Comparison of ENCODE assay signal across 20 cellular contexts in the genomic region with DNA sequence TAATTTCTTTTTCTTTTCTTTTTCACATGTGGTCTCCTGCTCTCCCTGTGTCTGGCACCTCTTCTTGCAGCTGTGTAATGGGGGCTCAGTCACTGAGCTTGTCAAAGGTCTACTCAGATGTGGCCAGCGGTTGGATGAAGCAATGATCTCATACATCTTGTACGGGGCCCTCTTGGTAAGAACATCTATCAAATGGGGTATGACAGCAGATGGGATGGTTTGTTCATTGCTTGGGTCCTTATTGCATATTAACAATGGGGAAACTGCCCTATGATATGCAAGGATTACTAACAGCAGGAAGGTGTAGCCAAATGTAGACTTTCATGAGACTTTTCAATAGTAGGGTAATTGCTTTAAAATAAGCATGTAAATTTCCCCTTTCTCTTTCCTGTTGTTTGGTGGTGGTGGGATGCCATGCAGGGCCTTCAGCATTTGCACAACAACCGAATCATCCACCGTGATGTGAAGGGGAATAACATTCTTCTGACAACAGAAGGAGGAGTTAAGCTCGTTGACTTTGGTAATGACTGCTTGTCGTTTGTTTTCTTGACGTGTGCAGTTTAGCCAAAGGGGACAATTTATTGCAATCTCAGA. TPM values are rescaled to one million over a fixed set of nuclear protein-coding genes. Genes with fewer than 3 reads are reported as not detected.
DNase-seq lines count a peak whose midpoint lies in the region; ATAC-seq, FAIRE-seq and TF ChIP-seq lines count a peak whose summit lies in the region.
"Had no signal": no experiment of that assay in that cellular context is flagged by ENCODE, and none has a peak within 500 bp of the region (broad histone marks: within the 10 kb centered on the region; RNA-seq: fewer than 3 reads in every experiment).

No MANE protein-coding gene starts in this region.

- no peaks in the 10 kb centered on the region for H3K23me2 ChIP-seq in H9 (ENCODE audit: insufficient read length, low read depth, low read length, poor library complexity, severe bottlenecking)

- H3K27ac Mint-ChIP-seq in H9 = peak overlapping the region; percentile 95 to 98 (median 98)
- H3K27ac Mint-ChIP-seq: activated T-helper 17 cell treated with anti-CD3 and anti-CD28 coated beads, Interleukin-2, amount 50 U/mL, for 72 hours; CD4-positive, alpha-beta T cell had no signal

- no peaks in the 10 kb centered on the region for H4K20me1 ChIP-seq in H9 (ENCODE audit: control insufficient read depth, insufficient read depth, insufficient read length)

- H4K5ac ChIP-seq in H9 (ENCODE audit: insufficient read length, low read depth, low read length) = no peak overlapping the region

- H3K36me3 Mint-ChIP-seq in H9 (ENCODE audit: insufficient read depth in 1 of 3, low read depth in 3 of 3) = peaks cover 3 to 16% (median 3%) of the 10 kb centered on the region in 3 experiments; a peak in 5 of 7 replicates

- no peak for TF ChIP-seq CTCF in H9 (conservative IDR thresholded peaks at IDR 0.05)

- H3K4me3 Mint-ChIP-seq in H9 = peak overlapping the region in 1 of 2 experiments; percentile 72; a peak in 3 of 5 replicates
- H3K4me3 Mint-ChIP-seq: activated T-helper 17 cell treated with anti-CD3 and anti-CD28 coated beads, Interleukin-2, amount 50 U/mL, for 72 hours; CD4-positive, alpha-beta T cell had no signal

- no peak overlapping the region for H3K18ac ChIP-seq in H9 (ENCODE audit: insufficient read length, low read depth, low read length)

- peak; percentile 97 for FAIRE-seq in G401.6 (lab: Jason Lieb, UNC)

- no peak for ATAC-seq in GM18909 (IDR thresholded peaks at IDR 0.05; ENCODE audit: poor library complexity, unreplicated experiment)
- ATAC-seq: activated T-helper 17 cell treated with anti-CD3 and anti-CD28 coated beads, Interleukin-2, amount 50 U/mL, for 72 hours; left ventricle myocardium superior; sciatic nerve had no signal

- no peak overlapping the region for H2AFZ ChIP-seq in H9 (ENCODE audit: low read length)

- peaks cover 59 to 72% of the 10 kb centered on the region in 2 experiments for H3K4me1 Mint-ChIP-seq in H9
- H3K4me1 Mint-ChIP-seq: activated T-helper 17 cell treated with anti-CD3 and anti-CD28 coated beads, Interleukin-2, amount 50 U/mL, for 72 hours had no signal

- H3K9ac ChIP-seq in H9 (ENCODE audit: extremely low read depth, insufficient read length, low read length) = no peak overlapping the region

- no peak overlapping the region for H4K91ac ChIP-seq in H9 (ENCODE audit: insufficient read length, low read depth, low read length)

- H2BK20ac ChIP-seq in H9 (ENCODE audit: low read depth, low read length, poor library complexity, severe bottlenecking) = no peak overlapping the region

- no peak overlapping the region for H2BK120ac ChIP-seq in H9 (ENCODE audit: low read depth, low read length, poor library complexity, severe bottlenecking)

- no peak overlapping the region for H2BK12ac ChIP-seq in H9 (ENCODE audit: insufficient read length, low read depth, low read length)

- peak overlapping the region; percentile 51 for H2AK5ac ChIP-seq in H9 (ENCODE audit: insufficient read length, low read length)

- no peaks in the 10 kb centered on the region for H3K36me3 ChIP-seq in SJCRH30
- H3K36me3 ChIP-seq: SJSA1 had no signal

- no peaks in the 10 kb centered on the region for H3K27me3 ChIP-seq in H9 (ENCODE audit: insufficient read depth, low read length)
- no peaks in the 10 kb centered on the region for H3K27me3 ChIP-seq in SJCRH30
- H3K27me3 ChIP-seq: SJSA1 had no signal

- H3K9me3 Mint-ChIP-seq in H9 = peaks cover 2 to 7% of the 10 kb centered on the region in 2 experiments; a peak in 3 of 5 replicates
- H3K9me3 Mint-ChIP-seq: activated T-helper 17 cell treated with anti-CD3 and anti-CD28 coated beads, Interleukin-2, amount 50 U/mL, for 72 hours had no signal

- no CpG with 5 or more reads among the region's 7 CpGs for WGBS in H9 (ENCODE audit: extremely low coverage, insufficient read length, low lambda C conversion rate)

- H3K14ac ChIP-seq in H9 (ENCODE audit: insufficient read depth, low read length) = no peak overlapping the region

- no peaks in the 10 kb centered on the region for H3K27me3 Mint-ChIP-seq in H9 (ENCODE audit: low read depth)
- H3K27me3 Mint-ChIP-seq: CD4-positive, alpha-beta T cell had no signal

- no peak overlapping the region for H3K4ac ChIP-seq in H9 (ENCODE audit: low read depth, low read length)

- H4K8ac ChIP-seq in H9 (replicated peaks; ENCODE audit: insufficient read length, low read depth, low read length) = no peak overlapping the region

- H3K9me3 ChIP-seq in H9 (ENCODE audit: control insufficient read depth, low read depth, low read length) (no peaks in the 10 kb centered on the region), SJCRH30 (replicated peaks) (no peaks in the 10 kb centered on the region)
- H3K9me3 ChIP-seq: SJSA1 had no signal

- H3K4me2 ChIP-seq in H9 (ENCODE audit: insufficient read depth, insufficient read length, low read length) = peak overlapping the region; percentile 53

- peak; percentile 73 for DNase-seq in H9
- DNase-seq in NCI-H2227 (lab: John Stamatoyannopoulos, UW; ENCODE audit: unreplicated experiment) = peak; percentile 69
- peak; percentile 66 for DNase-seq in iPS DF 4.7 (ENCODE audit: extremely low read depth, low spot score)
- DNase-seq in superior temporal gyrus (ENCODE audit: extremely low spot score) = no peak
- DNase-seq in CD1c-positive myeloid dendritic cell (ENCODE audit: extremely low spot score) = no peak
- DNase-seq in SJCRH30 = no peak
- DNase-seq: activated CD4-positive, CD25-positive, alpha-beta regulatory T cell; CD4-positive, alpha-beta T cell; DMS53; hippocampal formation; Kasumi-1; left ventricle myocardium superior; NCI-H446; stimulated activated CD4-positive, alpha-beta T cell treated with anti-CD3 and anti-CD28 coated beads, Interleukin-1b, Interleukin-23, amount 100 ng/mL, for 48 hours had no signal

- H3K56ac ChIP-seq in H9 (ENCODE audit: insufficient read length, low read depth, low read length) = no peak overlapping the region

- H3K79me2 ChIP-seq in H9 (ENCODE audit: insufficient read depth, low read length) = no peaks in the 10 kb centered on the region

- H3K4me1 ChIP-seq in H9 (ENCODE audit: insufficient read depth, low read length) = peaks cover 9% of the 10 kb centered on the region; the same call in 1 of the 2 replicates
- no peaks in the 10 kb centered on the region for H3K4me1 ChIP-seq in SJCRH30
- H3K4me1 ChIP-seq: SJSA1 had no signal

- no peak overlapping the region for H3K23ac ChIP-seq in H9 (ENCODE audit: insufficient read length, low read depth, low read length)

- H3K27ac ChIP-seq in H9 (ENCODE audit: insufficient read length, low read depth, low read length) = peak overlapping the region; percentile 95
- no peak overlapping the region for H3K27ac ChIP-seq in SJCRH30
- H3K27ac ChIP-seq: SJSA1 had no signal

- no peak overlapping the region for H2BK5ac ChIP-seq in H9 (ENCODE audit: insufficient read length, low read length)

- no peak overlapping the region for H2BK15ac ChIP-seq in H9 (ENCODE audit: low read depth, low read length)

- no peak overlapping the region for H3K4me3 ChIP-seq in SJCRH30
- H3K4me3 ChIP-seq: SJSA1 had no signal

- no peak overlapping the region for H3T11ph ChIP-seq in H9 (ENCODE audit: low read length)

- no peaks in the 10 kb centered on the region for H3K79me1 ChIP-seq in H9 (ENCODE audit: insufficient read depth, low read depth, low read length, poor library complexity, severe bottlenecking)

RNA-seq across cellular contexts. Expression of gene MYO3B, which starts 36.5 kb away (rescaled TPM):
- 0.63 and 0.86 TPM in 2 replicates for total RNA-seq in H9 (2021)
- 0.04 TPM in 1 of 2 replicates, not detected in the other for total RNA-seq in SJCRH30 (2014; rRNA removed; shearing (Covaris generic))
- total RNA-seq: CD4-positive, alpha-beta T cell; omental fat pad; SJSA1 had no signal

Comparison
In these comparisons a context has a peak if more than half of its experiments do, and no peak if none do; other contexts are left out.
1. DNase-seq: peak in H9 (single experiment), NCI-H2227 (single experiment) and iPS DF 4.7 (single experiment); none in superior temporal gyrus (single experiment), CD1c-positive myeloid dendritic cell (single experiment) and SJCRH30 (0 of 2).